8 cellular contexts compared by ENCODE assay signal in the genomic region with DNA sequence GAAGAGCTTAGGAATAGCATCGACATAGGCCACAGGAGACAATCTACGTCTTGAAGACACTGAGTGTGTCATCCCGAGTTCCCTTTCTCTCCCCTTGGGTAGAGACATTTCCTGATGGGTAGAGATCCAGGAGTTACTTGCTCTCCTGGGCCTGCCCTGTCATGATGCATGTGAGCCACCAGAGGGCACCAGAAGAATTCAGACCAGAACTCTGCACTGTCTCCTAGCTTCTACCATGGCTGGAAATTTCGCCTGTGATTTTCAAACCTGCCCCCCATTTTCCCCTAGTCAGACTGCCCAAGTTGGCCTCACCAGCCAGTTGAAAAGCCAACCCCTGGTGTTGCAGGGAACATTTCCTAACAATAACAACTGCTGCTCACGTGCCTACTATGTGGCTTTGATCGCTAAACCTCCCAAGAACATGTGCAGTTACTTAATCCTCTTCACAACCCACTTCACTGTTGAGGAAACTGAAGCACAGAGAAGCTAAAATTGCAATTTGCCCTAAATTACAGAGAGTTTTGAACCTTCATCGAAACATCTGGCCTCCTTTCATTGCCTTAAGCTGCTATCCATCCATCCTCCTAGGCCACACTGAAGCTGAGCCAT. TPM values are rescaled to one million over a fixed set of nuclear protein-coding genes. Genes with fewer than 3 reads are reported as not detected.
DNase-seq lines count a peak whose midpoint lies in the region; ATAC-seq and TF ChIP-seq lines count a peak whose summit lies in the region.

No MANE protein-coding gene starts in this region.

- no peak for TF ChIP-seq EP300 in esophagus muscularis mucosa (IDR thresholded peaks at IDR 0.05)

- CTCF ChIA-PET in activated CD8-positive, alpha-beta memory T cell treated with anti-CD3 and anti-CD28 coated beads, Interleukin-2, amount 10 ng/mL, durations not matched to agents 7 days and 5 days (lab: Charles Lee): interaction anchor here (0.8 to 6.0 kb wide), 13 partner anchors 9 to 278 kb away, joined by 3 to 29 read pairs (median 3); no protein-coding TSS in a partner anchor
- CTCF ChIA-PET in naive thymus-derived CD4-positive, alpha-beta T cell (lab: Charles Lee): interaction anchor here (1.2 to 2.7 kb wide), 3 partner anchors 11 to 22 kb away, joined by 3 to 9 read pairs (median 5); no protein-coding TSS in a partner anchor

- H3K4me1 Mint-ChIP-seq in activated CD8-positive, alpha-beta memory T cell treated with anti-CD3 and anti-CD28 coated beads, Interleukin-2, amount 10 ng/mL, durations not matched to agents 7 days and 5 days: no peaks in the 10 kb centered on the region
- H3K4me1 Mint-ChIP-seq in naive thymus-derived CD4-positive, alpha-beta T cell: no peaks in the 10 kb centered on the region
- H3K4me1 Mint-ChIP-seq in stimulated activated naive CD8-positive, alpha-beta T cell treated with anti-CD3 and anti-CD28 coated beads, Interleukin-15, amount 100 ng/mL, for 72 hours: no peaks in the 10 kb centered on the region

- H3K36me3 Mint-ChIP-seq in activated CD8-positive, alpha-beta memory T cell treated with anti-CD3 and anti-CD28 coated beads, Interleukin-2, amount 10 ng/mL, durations not matched to agents 7 days and 5 days: no peaks in the 10 kb centered on the region
- no peaks in the 10 kb centered on the region for H3K36me3 Mint-ChIP-seq in naive thymus-derived CD4-positive, alpha-beta T cell

- WGBS in esophagus muscularis mucosa: 57% methylated on average over 6 of the region's 7 CpGs

- DNase-seq in CMK (ENCODE audit: low read depth) (peak; percentile 40), NCI-H69 (lab: John Stamatoyannopoulos, UW) (peak; percentile 67), esophagus muscularis mucosa (ENCODE audit: extremely low spot score) (no peak)
- DNase-seq in activated CD8-positive, alpha-beta memory T cell treated with anti-CD3 and anti-CD28 coated beads, Interleukin-2, amount 10 ng/mL, durations not matched to agents 7 days and 5 days: peak; percentile 69
- DNase-seq in naive thymus-derived CD4-positive, alpha-beta T cell: peak in 6 of 9 donors; percentile 24 to 50 (median 40)
- peak; percentile 51 to 52 for DNase-seq in stimulated activated naive CD8-positive, alpha-beta T cell treated with anti-CD3 and anti-CD28 coated beads, Interleukin-15, amount 100 ng/mL, for 72 hours

- H3K27me3 Mint-ChIP-seq in activated CD8-positive, alpha-beta memory T cell treated with anti-CD3 and anti-CD28 coated beads, Interleukin-2, amount 10 ng/mL, durations not matched to agents 7 days and 5 days: no peaks in the 10 kb centered on the region
- H3K27me3 Mint-ChIP-seq in naive thymus-derived CD4-positive, alpha-beta T cell: no peaks in the 10 kb centered on the region
- H3K27me3 Mint-ChIP-seq in stimulated activated naive CD8-positive, alpha-beta T cell treated with anti-CD3 and anti-CD28 coated beads, Interleukin-15, amount 100 ng/mL, for 72 hours: no peaks in the 10 kb centered on the region

- TF ChIP-seq CTCF in esophagus muscularis mucosa (IDR thresholded peaks at IDR 0.05): peak; percentile 79 to 94 (median 82)

- H3K36me3 ChIP-seq in esophagus muscularis mucosa: peaks cover 0 to 25% (median 2%) of the 10 kb centered on the region in 4 donors
- no peaks in the 10 kb centered on the region for H3K36me3 ChIP-seq in naive thymus-derived CD4-positive, alpha-beta T cell (ENCODE audit: control insufficient read depth in 2 of 3, insufficient read depth in 3 of 3, low read length in 3 of 3)

- POLR2A ChIA-PET in naive thymus-derived CD4-positive, alpha-beta T cell (lab: Charles Lee): no interaction called here

- H3K27ac Mint-ChIP-seq in activated CD8-positive, alpha-beta memory T cell treated with anti-CD3 and anti-CD28 coated beads, Interleukin-2, amount 10 ng/mL, durations not matched to agents 7 days and 5 days: no peak overlapping the region
- no peak overlapping the region for H3K27ac Mint-ChIP-seq in naive thymus-derived CD4-positive, alpha-beta T cell
- H3K27ac Mint-ChIP-seq in stimulated activated naive CD8-positive, alpha-beta T cell treated with anti-CD3 and anti-CD28 coated beads, Interleukin-15, amount 100 ng/mL, for 72 hours: no peak overlapping the region

- no peaks in the 10 kb centered on the region for H3K9me3 Mint-ChIP-seq in activated CD8-positive, alpha-beta memory T cell treated with anti-CD3 and anti-CD28 coated beads, Interleukin-2, amount 10 ng/mL, durations not matched to agents 7 days and 5 days (ENCODE audit: low read depth)
- no peaks in the 10 kb centered on the region for H3K9me3 Mint-ChIP-seq in naive thymus-derived CD4-positive, alpha-beta T cell
- no peaks in the 10 kb centered on the region for H3K9me3 Mint-ChIP-seq in stimulated activated naive CD8-positive, alpha-beta T cell treated with anti-CD3 and anti-CD28 coated beads, Interleukin-15, amount 100 ng/mL, for 72 hours

- no peaks in the 10 kb centered on the region for H3K9me3 ChIP-seq in esophagus muscularis mucosa
- no peaks in the 10 kb centered on the region for H3K9me3 ChIP-seq in naive thymus-derived CD4-positive, alpha-beta T cell (ENCODE audit: control insufficient read depth in 2 of 3, low read length in 3 of 3)

- intact Hi-C loops in esophagus muscularis mucosa (cut with DNase I): loop anchor here (10.0 kb wide), 1 partner anchor 279 kb away; no protein-coding TSS in a partner anchor
- intact Hi-C loops in naive thymus-derived CD4-positive, alpha-beta T cell (cut with micrococcal nuclease): loop anchor here in 1 of 2 donors (1.0 to 10.0 kb wide), 2 partner anchors 149 to 278 kb away; no protein-coding TSS in a partner anchor

- H3K4me3 Mint-ChIP-seq in activated CD8-positive, alpha-beta memory T cell treated with anti-CD3 and anti-CD28 coated beads, Interleukin-2, amount 10 ng/mL, durations not matched to agents 7 days and 5 days: no peak overlapping the region
- H3K4me3 Mint-ChIP-seq in naive thymus-derived CD4-positive, alpha-beta T cell: no peak overlapping the region
- no peak overlapping the region for H3K4me3 Mint-ChIP-seq in stimulated activated naive CD8-positive, alpha-beta T cell treated with anti-CD3 and anti-CD28 coated beads, Interleukin-15, amount 100 ng/mL, for 72 hours

- H3K27ac ChIP-seq in esophagus muscularis mucosa (replicated peaks in 1 of 4): no peak overlapping the region
- no peak overlapping the region for H3K27ac ChIP-seq in naive thymus-derived CD4-positive, alpha-beta T cell (ENCODE audit: low read depth, low read length)

- peaks cover 0 to 40% (median 16%) of the 10 kb centered on the region in 4 donors for H3K4me1 ChIP-seq in esophagus muscularis mucosa
- H3K4me1 ChIP-seq in naive thymus-derived CD4-positive, alpha-beta T cell (ENCODE audit: control insufficient read depth in 2 of 2, insufficient read depth in 2 of 2, low read length in 2 of 2): no peaks in the 10 kb centered on the region

- ATAC-seq in GM19372 (IDR thresholded peaks at IDR 0.05; ENCODE audit: low read depth, unreplicated experiment) (peak; percentile 79), HG03442 (IDR thresholded peaks at IDR 0.05; ENCODE audit: unreplicated experiment) (peak; percentile 74)
- ATAC-seq in activated CD8-positive, alpha-beta memory T cell treated with anti-CD3 and anti-CD28 coated beads, Interleukin-2, amount 10 ng/mL, durations not matched to agents 7 days and 5 days: peak; percentile 75
- ATAC-seq in naive thymus-derived CD4-positive, alpha-beta T cell: peak; percentile 83
- peak; percentile 73 for ATAC-seq in stimulated activated naive CD8-positive, alpha-beta T cell treated with anti-CD3 and anti-CD28 coated beads, Interleukin-15, amount 100 ng/mL, for 72 hours

- H3K4me3 ChIP-seq in esophagus muscularis mucosa: no peak overlapping the region
- H3K4me3 ChIP-seq in naive thymus-derived CD4-positive, alpha-beta T cell (ENCODE audit: low read length): no peak overlapping the region

- TF ChIP-seq POLR2A in esophagus muscularis mucosa (IDR thresholded peaks at IDR 0.05; ENCODE audit: low read depth): no peak

- H3K27me3 ChIP-seq in esophagus muscularis mucosa: no peaks in the 10 kb centered on the region
- H3K27me3 ChIP-seq in naive thymus-derived CD4-positive, alpha-beta T cell (ENCODE audit: control insufficient read depth in 2 of 2, insufficient read depth in 2 of 2, low read length in 2 of 2): no peaks in the 10 kb centered on the region

RNA-seq across cellular contexts. Expression of a gene that starts 47.2 kb away (rescaled TPM):
- 100 to 1,000 TPM; 106 to 135 TPM for total RNA-seq in activated CD8-positive, alpha-beta memory T cell treated with anti-CD3 and anti-CD28 coated beads, Interleukin-2, amount 10 ng/mL, durations not matched to agents 7 days and 5 days
- 100 to 1,000 TPM; 144 to 202 (median 175) TPM for total RNA-seq in esophagus muscularis mucosa
- 100 to 1,000 TPM; 116 to 168 (median 155) TPM for total RNA-seq in naive thymus-derived CD4-positive, alpha-beta T cell
- polyA plus RNA-seq in naive thymus-derived CD4-positive, alpha-beta T cell: 100 to 1,000 TPM; 174 to 260 TPM
